ENCODE assay signal across 1 cellular context in genomic region chr1:2446394-2446793, GRCh38.
TF ChIP-seq lines count a peak whose summit lies in the region.

No MANE protein-coding gene starts in this region.

TF ChIP-seq in HepG2, 621 proteins besides CTCF, POLR2A, EP300 and RAD21:
- TF ChIP-seq AGO2 (optimal IDR thresholded peaks at IDR 0.05; ENCODE audit: low read depth, low read length) = no peak
- TF ChIP-seq NRL (CRISPR knock-in tag; IDR thresholded peaks at IDR 0.05; ENCODE audit: borderline replicate concordance) = no peak
- TF ChIP-seq ZXDC (CRISPR knock-in tag; IDR thresholded peaks at IDR 0.05) = no peak
- TF ChIP-seq ZFP90 (CRISPR knock-in tag; IDR thresholded peaks at IDR 0.05; ENCODE audit: borderline replicate concordance) = no peak
- no peak for TF ChIP-seq TFE3 (CRISPR knock-in tag; IDR thresholded peaks at IDR 0.05)
- no peak for TF ChIP-seq GATAD2A (CRISPR knock-in tag; IDR thresholded peaks at IDR 0.05)
- no peak for TF ChIP-seq ZNF549 (CRISPR knock-in tag; IDR thresholded peaks at IDR 0.05)
- no peak for TF ChIP-seq ZNF782 (CRISPR knock-in tag; IDR thresholded peaks at IDR 0.05; ENCODE audit: borderline replicate concordance)
- TF ChIP-seq BRCA1 (CRISPR knock-in tag; IDR thresholded peaks at IDR 0.05) = no peak
- no peak for TF ChIP-seq TBL1XR1 (IDR thresholded peaks at IDR 0.05; ENCODE audit: borderline replicate concordance, low read length, partially characterized antibody)
- TF ChIP-seq PHB2 (IDR thresholded peaks at IDR 0.05; ENCODE audit: partially characterized antibody) = no peak
- no peak for TF ChIP-seq NPAS2 (CRISPR knock-in tag; IDR thresholded peaks at IDR 0.05; ENCODE audit: borderline replicate concordance)
- TF ChIP-seq ZNF569 (CRISPR knock-in tag; IDR thresholded peaks at IDR 0.05; ENCODE audit: borderline replicate concordance) = no peak
TF ChIP-seq in HepG2: peak in this region for 0.
